In genomic region chr5:84370176-84370575, GRCh38 we compare ENCODE assay signal across 21 cellular contexts.
"Had no signal": no experiment of that assay in that cellular context is flagged by ENCODE, and none has a peak within 500 bp of the region (broad histone marks: within the 10 kb centered on the region; RNA-seq: fewer than 3 reads in every experiment).

No MANE protein-coding gene starts in this region.

- H3K4me3 Mint-ChIP-seq: activated naive CD4-positive, alpha-beta T cell treated with anti-CD3 and anti-CD28 coated beads, Interleukin-2, amount 50 U/mL, for 24 hours; central memory CD8-positive, alpha-beta T cell; mesothelial cell of epicardium; nephron; stimulated activated memory B cell treated with anti-CD40 and anti-IgM and Interleukin-4, amounts not matched to agents 10 μg/mL and 1 μg/mL and 100 μg/mL, for 72 hours had no signal

- ATAC-seq: gastroesophageal sphincter; heart right ventricle; stimulated activated memory B cell treated with anti-CD40 and anti-IgM and Interleukin-4, amounts not matched to agents 10 μg/mL and 1 μg/mL and 100 μg/mL, for 72 hours had no signal

- H3K27me3 ChIP-seq: ascending aorta, esophagus muscularis mucosa, gastroesophageal sphincter, spleen, upper lobe of left lung had no signal

- DNase-seq: activated CD4-positive, alpha-beta T cell treated with anti-CD3 and anti-CD28 coated beads for 1 hour; activated gamma-delta T cell; cortex of kidney; heart right ventricle; nucleus accumbens; retina; spleen; stimulated activated CD4-positive, alpha-beta T cell treated with anti-CD3 and anti-CD28 coated beads, Interleukin-4, amount 100 ng/mL, for 4 hours; T-helper 2 cell; upper lobe of left lung had no signal

- H3K27ac Mint-ChIP-seq: activated naive CD4-positive, alpha-beta T cell treated with anti-CD3 and anti-CD28 coated beads, Interleukin-2, amount 50 U/mL, for 24 hours; mesothelial cell of epicardium; stimulated activated memory B cell treated with anti-CD40 and anti-IgM and Interleukin-4, amounts not matched to agents 10 μg/mL and 1 μg/mL and 100 μg/mL, for 72 hours had no signal

- H3K9me3 Mint-ChIP-seq: activated naive CD4-positive, alpha-beta T cell treated with anti-CD3 and anti-CD28 coated beads, Interleukin-2, amount 50 U/mL, for 24 hours had no signal

- H3K27ac ChIP-seq: ascending aorta, esophagus muscularis mucosa, gastroesophageal sphincter, heart right ventricle, spleen, thoracic aorta, upper lobe of left lung, VCaP had no signal

- H3K36me3 ChIP-seq: ascending aorta, esophagus muscularis mucosa, gastroesophageal sphincter, heart right ventricle, spleen, thoracic aorta, upper lobe of left lung had no signal

- H3K36me3 Mint-ChIP-seq: activated naive CD4-positive, alpha-beta T cell treated with anti-CD3 and anti-CD28 coated beads, Interleukin-2, amount 50 U/mL, for 24 hours; stimulated activated memory B cell treated with anti-CD40 and anti-IgM and Interleukin-4, amounts not matched to agents 10 μg/mL and 1 μg/mL and 100 μg/mL, for 72 hours had no signal

- H3K27me3 Mint-ChIP-seq: activated naive CD4-positive, alpha-beta T cell treated with anti-CD3 and anti-CD28 coated beads, Interleukin-2, amount 50 U/mL, for 24 hours; central memory CD8-positive, alpha-beta T cell; stimulated activated memory B cell treated with anti-CD40 and anti-IgM and Interleukin-4, amounts not matched to agents 10 μg/mL and 1 μg/mL and 100 μg/mL, for 72 hours had no signal

- H3K4me1 ChIP-seq: esophagus muscularis mucosa, gastroesophageal sphincter, spleen had no signal

- H3K9me3 ChIP-seq: ascending aorta, esophagus muscularis mucosa, gastroesophageal sphincter, spleen, thoracic aorta, upper lobe of left lung had no signal

- H3K4me1 Mint-ChIP-seq: activated naive CD4-positive, alpha-beta T cell treated with anti-CD3 and anti-CD28 coated beads, Interleukin-2, amount 50 U/mL, for 24 hours; central memory CD8-positive, alpha-beta T cell; stimulated activated memory B cell treated with anti-CD40 and anti-IgM and Interleukin-4, amounts not matched to agents 10 μg/mL and 1 μg/mL and 100 μg/mL, for 72 hours had no signal

- H3K4me3 ChIP-seq: ascending aorta, esophagus muscularis mucosa, gastroesophageal sphincter, heart right ventricle, lung, spleen, thoracic aorta, upper lobe of left lung had no signal
